8 cellular contexts compared by ENCODE assay signal in the genomic region with DNA sequence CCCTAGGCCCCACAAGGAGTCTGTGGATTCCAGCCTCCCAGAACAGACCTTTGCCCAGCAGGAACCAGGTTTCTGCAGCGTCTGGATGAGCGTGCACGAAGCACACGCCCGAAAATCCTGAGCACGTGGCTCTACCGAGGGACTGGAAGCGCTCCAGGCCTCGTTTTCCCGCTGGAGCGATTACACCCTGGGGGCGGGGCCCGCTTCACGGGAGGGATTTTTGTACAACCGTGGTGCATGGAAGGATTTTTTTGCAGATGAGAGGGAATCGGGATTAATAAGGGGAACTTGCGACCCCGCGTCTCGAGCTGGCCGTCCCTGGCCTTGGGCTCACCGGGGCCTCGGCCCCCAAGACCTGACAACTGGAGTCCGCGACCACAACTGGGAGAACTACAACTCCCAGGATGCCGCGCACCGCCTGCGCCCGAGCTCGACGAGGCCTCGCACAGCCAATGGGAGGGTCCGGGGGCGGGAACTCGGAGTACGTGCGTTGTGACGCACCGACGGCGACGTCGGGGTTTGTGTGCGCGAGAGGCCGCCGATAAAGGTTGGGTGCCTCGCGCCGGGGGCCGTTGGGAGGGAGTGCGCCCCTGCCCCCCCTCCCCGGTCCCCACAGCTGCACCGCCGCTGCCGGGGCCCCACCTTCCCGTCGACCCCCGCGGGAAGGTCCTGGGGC. TPM values are rescaled to one million over a fixed set of nuclear protein-coding genes. Genes with fewer than 3 reads are reported as not detected.
A peak's percentile ranks its signal among the peaks of the same experiment; 100 is the strongest.
DNase-seq lines count a peak whose midpoint lies in the region; ATAC-seq and TF ChIP-seq lines count a peak whose summit lies in the region.

A gene (plus strand): TSS at position 518 of the 676 bp plus-strand sequence. CDS start 3,294 bp downstream, outside the sequence.

- peaks cover 20% of the 10 kb centered on the region for H3K4me1 Mint-ChIP-seq in activated T-helper 2 cell treated with anti-CD3 and anti-CD28 coated beads, Interferon-gamma antibody, Interleukin-2, Interleukin-4, amounts not matched to agents 10 μg/mL and 5 μg/mL and 100 μg/mL, durations not matched to agents 14 hours and 24 hours and 36 hours (ENCODE audit: low read depth)
- H3K4me1 Mint-ChIP-seq in natural killer cell treated with Interleukin-12 subunit alpha and Interleukin-12 subunit beta and Interleukin-15 and Interleukin-18, amount 100 ng/mL, for 72 hours (ENCODE audit: low read depth in 2 of 2) = peaks cover 23 to 31% of the 10 kb centered on the region in 2 donors

- no peaks in the 10 kb centered on the region for H3K9me2 ChIP-seq in DOHH2 (replicated peaks; ENCODE audit: control insufficient read depth, low read length)

- peak within 1 kb of the TSS; percentile 90 for H3K27ac Mint-ChIP-seq in activated T-helper 2 cell treated with anti-CD3 and anti-CD28 coated beads, Interferon-gamma antibody, Interleukin-2, Interleukin-4, amounts not matched to agents 10 μg/mL and 5 μg/mL and 100 μg/mL, durations not matched to agents 14 hours and 24 hours and 36 hours
- peak within 1 kb of the TSS; percentile 75 to 88 for H3K27ac Mint-ChIP-seq in natural killer cell treated with Interleukin-12 subunit alpha and Interleukin-12 subunit beta and Interleukin-15 and Interleukin-18, amount 100 ng/mL, for 72 hours

- H3F3A ChIP-seq in DOHH2 (ENCODE audit: control insufficient read depth, insufficient read depth) = no peaks in the 10 kb centered on the region

- peak within 1 kb of the TSS; percentile 88 for H3K4me3 Mint-ChIP-seq in activated T-helper 2 cell treated with anti-CD3 and anti-CD28 coated beads, Interferon-gamma antibody, Interleukin-2, Interleukin-4, amounts not matched to agents 10 μg/mL and 5 μg/mL and 100 μg/mL, durations not matched to agents 14 hours and 24 hours and 36 hours (ENCODE audit: low read depth)
- H3K4me3 Mint-ChIP-seq in natural killer cell treated with Interleukin-12 subunit alpha and Interleukin-12 subunit beta and Interleukin-15 and Interleukin-18, amount 100 ng/mL, for 72 hours = peak within 1 kb of the TSS; percentile 95

- H3K9me3 ChIP-seq in DOHH2 (ENCODE audit: control insufficient read depth, insufficient read depth, low read length) = no peaks in the 10 kb centered on the region

- H3K27me3 ChIP-seq in DOHH2 (ENCODE audit: control insufficient read depth, low read length) = no peaks in the 10 kb centered on the region

- H3K4me3 ChIP-seq in DOHH2 (ENCODE audit: low read length) (peak within 1 kb of the TSS; percentile 95), fibroblast of pulmonary artery (replicated peaks; ENCODE audit: low read depth, low read length) (peak within 1 kb of the TSS; percentile 79)

- H3K27me3 Mint-ChIP-seq in activated T-helper 2 cell treated with anti-CD3 and anti-CD28 coated beads, Interferon-gamma antibody, Interleukin-2, Interleukin-4, amounts not matched to agents 10 μg/mL and 5 μg/mL and 100 μg/mL, durations not matched to agents 14 hours and 24 hours and 36 hours (ENCODE audit: low read depth) = no peaks in the 10 kb centered on the region
- H3K27me3 Mint-ChIP-seq in natural killer cell treated with Interleukin-12 subunit alpha and Interleukin-12 subunit beta and Interleukin-15 and Interleukin-18, amount 100 ng/mL, for 72 hours = no peaks in the 10 kb centered on the region

- TF ChIP-seq CTCF in DOHH2 (IDR thresholded peaks at IDR 0.05; ENCODE audit: low read depth, low read length, poor library complexity, severe bottlenecking) (no peak), fibroblast of pulmonary artery (IDR thresholded peaks at IDR 0.05; ENCODE audit: low read length, missing control alignments) (no peak)

- intact Hi-C loops in activated T-helper 2 cell treated with anti-CD3 and anti-CD28 coated beads, Interferon-gamma antibody, Interleukin-2, Interleukin-4, amounts not matched to agents 10 μg/mL and 5 μg/mL and 100 μg/mL, durations not matched to agents 14 hours and 24 hours and 36 hours (cut with micrococcal nuclease) = loop anchor here (1.0 to 5.0 kb wide), 4 partner anchors 15 to 1014 kb away; a partner anchor contains a TSS

- peak within 1 kb of the TSS; percentile 54 for H3K27ac ChIP-seq in DOHH2 (ENCODE audit: low read depth, low read length)

- no peaks in the 10 kb centered on the region for H4K20me1 ChIP-seq in DOHH2 (ENCODE audit: control insufficient read depth, insufficient read depth, low read depth, low read length)

- peak; percentile 93 for DNase-seq in GOT3 (lab: John Stamatoyannopoulos, UW)
- DNase-seq in LHCN-M2 (ENCODE audit: low read depth) = peak; percentile 98
- peak; percentile 98 for DNase-seq in RPMI7951 (ENCODE audit: low read depth)
- peak; percentile 96 for DNase-seq in activated T-helper 2 cell treated with anti-CD3 and anti-CD28 coated beads, Interferon-gamma antibody, Interleukin-2, Interleukin-4, amounts not matched to agents 10 μg/mL and 5 μg/mL and 100 μg/mL, durations not matched to agents 14 hours and 24 hours and 36 hours (ENCODE audit: low spot score)
- peak; percentile 99 for DNase-seq in fibroblast of pulmonary artery (ENCODE audit: low read depth)
- DNase-seq in natural killer cell treated with Interleukin-12 subunit alpha and Interleukin-12 subunit beta and Interleukin-15 and Interleukin-18, amount 100 ng/mL, for 72 hours (ENCODE audit: low spot score) = peak; percentile 98
- peak; percentile 98 for DNase-seq in stimulated activated naive CD4-positive, alpha-beta T cell treated with Interleukin-2 at 50 U/mL for 16 hours (lab: John Stamatoyannopoulos, UW)

- H3K4me1 ChIP-seq in DOHH2 (ENCODE audit: control insufficient read depth, low read length) = peaks cover 24% of the 10 kb centered on the region

- peaks cover 3% of the 10 kb centered on the region for H3K36me3 Mint-ChIP-seq in activated T-helper 2 cell treated with anti-CD3 and anti-CD28 coated beads, Interferon-gamma antibody, Interleukin-2, Interleukin-4, amounts not matched to agents 10 μg/mL and 5 μg/mL and 100 μg/mL, durations not matched to agents 14 hours and 24 hours and 36 hours (ENCODE audit: low read depth)
- H3K36me3 Mint-ChIP-seq in natural killer cell treated with Interleukin-12 subunit alpha and Interleukin-12 subunit beta and Interleukin-15 and Interleukin-18, amount 100 ng/mL, for 72 hours = no peaks in the 10 kb centered on the region

- peaks cover 24% of the 10 kb centered on the region for H3K79me2 ChIP-seq in DOHH2 (ENCODE audit: control insufficient read depth, low read length)

- H3K36me3 ChIP-seq in DOHH2 (ENCODE audit: control insufficient read depth, low read length) = no peaks in the 10 kb centered on the region

- H3K4me2 ChIP-seq in DOHH2 (ENCODE audit: low read length) = peak within 1 kb of the TSS; percentile 85

- peak; percentile 96 to 97 for ATAC-seq in natural killer cell treated with Interleukin-12 subunit alpha and Interleukin-12 subunit beta and Interleukin-15 and Interleukin-18, amount 100 ng/mL, for 72 hours

- H3K9me3 Mint-ChIP-seq in activated T-helper 2 cell treated with anti-CD3 and anti-CD28 coated beads, Interferon-gamma antibody, Interleukin-2, Interleukin-4, amounts not matched to agents 10 μg/mL and 5 μg/mL and 100 μg/mL, durations not matched to agents 14 hours and 24 hours and 36 hours = no peaks in the 10 kb centered on the region
- no peaks in the 10 kb centered on the region for H3K9me3 Mint-ChIP-seq in natural killer cell treated with Interleukin-12 subunit alpha and Interleukin-12 subunit beta and Interleukin-15 and Interleukin-18, amount 100 ng/mL, for 72 hours

RNA-seq across cellular contexts. Expression of the gene that starts here (rescaled TPM):
- total RNA-seq in LHCN-M2 (2014; rRNA removed) = 2.7 and 9.2 TPM in 2 replicates
- polyA plus RNA-seq in LHCN-M2 (2012) = 4.3 TPM
- 3.1 and 5.3 TPM in 2 replicates for total RNA-seq in RPMI7951 (2014; rRNA removed; shearing (Covaris generic))
- 8.6 and 9.5 TPM in 2 replicates for total RNA-seq in activated T-helper 2 cell treated with anti-CD3 and anti-CD28 coated beads, Interferon-gamma antibody, Interleukin-2, Interleukin-4, amounts not matched to agents 10 μg/mL and 5 μg/mL and 100 μg/mL, durations not matched to agents 14 hours and 24 hours and 36 hours
- total RNA-seq in natural killer cell treated with Interleukin-12 subunit alpha and Interleukin-12 subunit beta and Interleukin-15 and Interleukin-18, amount 100 ng/mL, for 72 hours = 10 to 100 TPM in 1 of 2 donors, 1 to 10 TPM in 1; 8.0 to 12.3 TPM

Comparison
In these comparisons a context has a peak if more than half of its experiments do, and no peak if none do; other contexts are left out.
1. Peak in every context shown above with its lines: DNase-seq, ATAC-seq, H3K4me3 ChIP-seq and H3K27ac ChIP-seq.